In the genomic region with DNA sequence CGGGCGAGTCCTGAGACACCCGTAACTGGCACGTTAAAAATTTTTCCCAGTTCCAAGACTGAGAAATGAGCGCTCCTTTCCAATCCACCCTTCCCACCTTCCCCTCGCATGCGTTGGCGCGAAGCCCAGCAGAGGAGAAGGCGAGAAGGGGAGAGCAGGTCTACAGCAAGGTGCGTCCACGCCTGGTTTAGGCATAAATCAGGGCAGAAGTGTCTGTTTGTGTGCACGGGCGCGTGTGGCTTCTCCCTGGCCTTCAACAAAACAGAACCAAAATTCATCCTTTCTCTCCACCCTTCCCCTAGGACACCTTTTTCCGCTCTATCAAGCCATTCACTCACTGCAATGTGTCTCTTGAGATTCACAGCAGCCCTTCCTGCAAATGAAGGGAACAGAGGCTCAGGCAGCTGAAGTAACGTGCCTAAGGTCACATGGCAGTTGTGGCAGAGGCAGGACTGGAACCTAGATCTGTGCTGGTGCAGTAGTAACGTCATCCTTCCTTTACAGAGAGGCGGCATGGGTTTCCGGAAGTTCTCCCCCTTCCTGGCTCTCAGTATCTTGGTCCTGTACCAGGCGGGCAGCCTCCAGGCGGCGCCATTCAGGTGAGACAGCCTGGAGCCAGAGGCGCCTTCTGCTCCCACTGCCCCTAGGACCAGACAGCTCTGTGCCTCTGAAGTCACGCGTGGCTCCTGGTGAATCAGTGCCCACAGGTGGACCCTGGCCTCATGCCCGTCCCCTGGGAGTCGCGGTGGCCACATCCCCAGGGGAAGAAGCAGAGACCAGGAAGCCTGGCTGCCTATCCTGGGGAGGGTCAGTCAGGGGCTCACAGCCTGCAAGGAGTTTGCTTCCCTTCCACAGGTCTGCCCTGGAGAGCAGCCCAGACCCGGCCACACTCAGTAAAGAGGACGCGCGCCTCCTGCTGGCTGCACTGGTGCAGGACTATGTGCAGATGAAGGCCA, we compare ENCODE assay signal across 8 cellular contexts. TPM values are rescaled to one million over a fixed set of nuclear protein-coding genes. Genes with fewer than 3 reads are reported as not detected.
DNase-seq lines count a peak whose midpoint lies in the region; TF ChIP-seq lines count a peak whose summit lies in the region.

No MANE protein-coding gene starts in this region.

- H3K36me3 ChIP-seq in HAP-1 (replicated peaks) (no peaks in the 10 kb centered on the region), SJSA1 (no peaks in the 10 kb centered on the region), ovary (no peaks in the 10 kb centered on the region), tibial artery (no peaks in the 10 kb centered on the region)

- H3K36me3 Mint-ChIP-seq in glutamatergic neuron (ENCODE audit: unreplicated experiment): peaks cover 10% of the 10 kb centered on the region

- no peaks in the 10 kb centered on the region for H3K9me3 ChIP-seq in HAP-1
- 0 out of 2 replicates have a peak, but pooled peaks cover 4% of the 10 kb centered on the region for H3K9me3 ChIP-seq in SJSA1 (replicated peaks)
- H3K9me3 ChIP-seq in ovary: no peaks in the 10 kb centered on the region
- H3K9me3 ChIP-seq in tibial artery: peaks cover 0 to 9% (median 0%) of the 10 kb centered on the region in 3 donors

- intact Hi-C loops in ovary (cut with DNase I): no loop called here
- intact Hi-C loops in tibial artery (cut with DNase I; ENCODE audit: low total_unique reads): loop anchor here (5.0 to 10.0 kb wide), 2 partner anchors 100 to 167 kb away; partner anchors contain the start of gene CALCA

- H3K4me3 ChIP-seq in HAP-1: no peak overlapping the region
- no peak overlapping the region for H3K4me3 ChIP-seq in SJSA1
- H3K4me3 ChIP-seq in ovary: no peak overlapping the region
- H3K4me3 ChIP-seq in tibial artery: peak overlapping the region; percentile 22 to 33

- H3K27ac Mint-ChIP-seq in glutamatergic neuron (ENCODE audit: unreplicated experiment): no peak overlapping the region

- WGBS in ovary, 3 donors: 2 to 3% (median 3%) methylated on average over 26 to 33 of the region's 33 CpGs

- H3K4me1 ChIP-seq in HAP-1 (no peaks in the 10 kb centered on the region), SJSA1 (replicated peaks) (0 out of 2 replicates have a peak, but pooled peaks cover 5% of the 10 kb centered on the region), ovary (ENCODE audit: insufficient read depth) (peaks cover 1% of the 10 kb centered on the region), tibial artery (peaks cover 0 to 21% (median 18%) of the 10 kb centered on the region in 4 donors)

- TF ChIP-seq EP300 in ovary (IDR thresholded peaks at IDR 0.05): no peak

- no peaks in the 10 kb centered on the region for H3K4me1 Mint-ChIP-seq in glutamatergic neuron (ENCODE audit: low read depth, unreplicated experiment)

- no peak overlapping the region for H3K27ac ChIP-seq in SJSA1
- H3K27ac ChIP-seq in ovary: no peak overlapping the region
- no peak overlapping the region for H3K27ac ChIP-seq in tibial artery

- peaks cover 11% of the 10 kb centered on the region for H3K27me3 Mint-ChIP-seq in glutamatergic neuron (ENCODE audit: unreplicated experiment)

- in situ Hi-C loops in G401 (cut with HindIII; ENCODE audit: low sequenced_read_pairs): no loop called here
- in situ Hi-C loops in HAP-1 (cut with MboI; ENCODE audit: low sequenced_read_pairs): no loop called here

- peak; percentile 85 for DNase-seq in G401 (ENCODE audit: low spot score)
- DNase-seq in HAP-1 (ENCODE audit: low spot score in 2 of 2): peak; percentile 41 to 89
- peak; percentile 59 for DNase-seq in M059J (ENCODE audit: low read depth)
- DNase-seq in SJSA1 (ENCODE audit: low read depth in 1 of 2, low spot score in 2 of 2): peak; percentile 57 to 80
- DNase-seq in activated gamma-delta T cell treated with anti-CD3 and anti-CD28 coated beads, Interleukin-2, amount 50 U/mL, for 16 hours (ENCODE audit: low read depth): peak; percentile 67
- DNase-seq in glutamatergic neuron: peak; percentile 93
- DNase-seq in ovary: peak in 4 of 5 donors; percentile 26 to 73 (median 34)
- DNase-seq in tibial artery: peak; percentile 78 to 79

- peaks cover 11% of the 10 kb centered on the region for H3K9me3 Mint-ChIP-seq in glutamatergic neuron (ENCODE audit: unreplicated experiment)

- TF ChIP-seq CTCF in glutamatergic neuron (IDR thresholded peaks at IDR 0.05; ENCODE audit: partially characterized antibody, unreplicated experiment) (peak; percentile 84), ovary (IDR thresholded peaks at IDR 0.05) (no peak), tibial artery (IDR thresholded peaks at IDR 0.05) (peak; percentile 56 to 65)

- TF ChIP-seq POLR2A in ovary (IDR thresholded peaks at IDR 0.05): no peak

- H3K4me3 Mint-ChIP-seq in glutamatergic neuron (ENCODE audit: unreplicated experiment): peak overlapping the region; percentile 96

- H3K27me3 ChIP-seq in HAP-1 (ENCODE audit: low read depth): no peaks in the 10 kb centered on the region
- peaks cover 22% of the 10 kb centered on the region for H3K27me3 ChIP-seq in SJSA1 (replicated peaks)
- no peaks in the 10 kb centered on the region for H3K27me3 ChIP-seq in ovary
- H3K27me3 ChIP-seq in tibial artery: peaks cover 0 to 50% of the 10 kb centered on the region in 2 donors

RNA-seq across cellular contexts. Expression of gene CALCB, which starts 1.1 kb away (rescaled TPM):
- not detected in 2 replicates for total RNA-seq in G401 (2014; rRNA removed; shearing (Covaris generic))
- not detected in 2 replicates for total RNA-seq in M059J (2014; rRNA removed; shearing (Covaris generic))
- total RNA-seq in SJSA1 (2014; rRNA removed; shearing (Covaris generic)): not detected in 2 replicates
- total RNA-seq in glutamatergic neuron (ENCODE audit: unreplicated experiment): 0.74 TPM
- under 1 TPM in 2 of 7 donors, not detected in 5; 0.08 to 0.23 TPM for total RNA-seq in ovary
- under 1 TPM in 1 of 2 donors, not detected in 1; 0.02 TPM for polyA plus RNA-seq in ovary

RNA-seq across cellular contexts. Expression of gene INSC, which starts 40.2 kb away (rescaled TPM):
- total RNA-seq in G401 (2014; rRNA removed; shearing (Covaris generic)): not detected in 2 replicates
- total RNA-seq in M059J (2014; rRNA removed; shearing (Covaris generic)): 0.62 TPM in 1 of 2 replicates, not detected in the other
- 0.26 TPM in 1 of 2 replicates, not detected in the other for total RNA-seq in SJSA1 (2014; rRNA removed; shearing (Covaris generic))
- total RNA-seq in glutamatergic neuron (ENCODE audit: unreplicated experiment) (not detected), ovary (under 1 TPM in 4 of 7 donors, not detected in 3; 0.13 to 0.38 (median 0.21) TPM)
- polyA plus RNA-seq in ovary: under 1 TPM; 0.10 to 0.32 TPM

Comparison
In these comparisons a context has a peak if more than half of its experiments do, and no peak if none do; other contexts are left out.
1. DNase-seq: peak in every context shown above with its lines; median percentile 93 in glutamatergic neuron; 85 in G401; 78 in tibial artery; 68 in SJSA1; 67 in activated gamma-delta T cell treated with anti-CD3 and anti-CD28 coated beads, Interleukin-2, amount 50 U/mL, for 16 hours; 65 in HAP-1; 59 in M059J; 34 in ovary.
2. H3K4me3 ChIP-seq: peak in tibial artery (2 of 2); none in HAP-1 (single experiment), SJSA1 (single experiment) and ovary (single experiment).
3. CTCF ChIP-seq: peak in glutamatergic neuron (single experiment) and tibial artery (2 of 2); none in ovary (0 of 3).